Comparison of ENCODE assay signal across 1 cellular context in the genomic region with DNA sequence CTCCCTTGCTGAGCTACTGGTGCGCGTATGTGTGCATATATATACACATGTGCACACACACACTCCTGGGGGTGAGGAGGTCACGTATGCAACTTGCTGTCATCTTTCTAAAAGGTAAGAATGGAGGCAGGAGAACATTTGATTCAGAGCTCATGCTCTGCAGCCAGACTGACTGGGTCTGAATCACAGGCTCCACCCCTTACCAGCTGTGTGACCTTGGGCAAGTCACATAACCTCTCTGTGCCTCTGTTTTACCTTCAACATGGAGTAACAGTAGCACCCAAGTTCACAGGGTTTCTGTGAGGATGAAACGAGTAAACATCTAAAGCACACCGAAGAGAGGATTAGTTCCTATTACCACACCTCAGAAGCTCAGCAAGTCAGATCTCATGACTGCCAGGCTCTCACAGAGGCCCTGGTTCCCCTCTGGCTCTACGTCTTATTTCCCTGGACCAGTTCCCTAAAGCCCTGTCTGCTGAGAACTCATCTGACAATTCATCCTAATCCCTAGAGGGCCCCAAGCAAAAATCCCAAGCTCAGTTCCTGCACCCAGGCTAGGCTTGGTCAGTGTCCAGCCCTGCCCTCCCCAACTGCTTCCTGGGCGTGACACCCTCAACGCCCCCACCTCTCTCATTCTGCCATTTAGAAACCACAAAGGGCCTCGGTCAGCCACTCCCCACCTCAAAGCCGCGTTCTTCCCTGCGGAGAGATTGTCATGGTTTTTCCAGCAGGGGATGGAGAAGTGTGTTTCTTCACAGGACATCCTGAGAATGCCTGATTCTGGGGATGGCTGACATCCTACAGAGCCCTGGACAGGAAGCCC.
TF ChIP-seq lines count a peak whose summit lies in the region.

No MANE protein-coding gene starts in this region.

TF ChIP-seq in H1, 55 proteins besides CTCF, POLR2A, EP300 and RAD21:
- TF ChIP-seq ZNF274 (IDR thresholded peaks at IDR 0.05; ENCODE audit: borderline replicate concordance, extremely low read depth, low read length): no peak
- TF ChIP-seq KDM1A (IDR thresholded peaks at IDR 0.05; ENCODE audit: borderline replicate concordance, low read length): 0 out of 2 replicates have a peak, but pooled peaks have one; percentile 41
- no peak for TF ChIP-seq RFX5 (IDR thresholded peaks at IDR 0.05; ENCODE audit: borderline replicate concordance, low read depth, low read length)
